35 cellular contexts compared by ENCODE assay signal in genomic region chr12:120869376-120869775, GRCh38.
"Had no signal": no experiment of that assay in that cellular context is flagged by ENCODE, and none has a peak within 500 bp of the region (broad histone marks: within the 10 kb centered on the region; RNA-seq: fewer than 3 reads in every experiment).

No MANE protein-coding gene starts in this region.

- H3K36me3 ChIP-seq: adrenal gland, breast epithelium, colonic mucosa had no signal

- H3K27me3 ChIP-seq: adrenal gland, breast epithelium, colonic mucosa had no signal

- FAIRE-seq: endometrium, endothelial cell of umbilical vein, frontal cortex had no signal

- H3K9me3 Mint-ChIP-seq: activated CD4-positive, alpha-beta memory T cell treated with anti-CD3 and anti-CD28 coated beads, Interleukin-2, amount 10 ng/mL, durations not matched to agents 7 days and 5 days; activated CD4-positive, alpha-beta T cell treated with anti-CD3 and anti-CD28 coated beads, Interleukin-2, amount 10 ng/mL, durations not matched to agents 7 days and 5 days; activated naive CD4-positive, alpha-beta T cell treated with anti-CD3 and anti-CD28 coated beads, Interleukin-2, amount 50 U/mL, for 24 hours; activated naive CD8-positive, alpha-beta T cell treated with anti-CD3 and anti-CD28 coated beads for 36 hours; activated naive CD8-positive, alpha-beta T cell treated with anti-CD3 and anti-CD28 coated beads, Interleukin-2, amount 50 U/mL, for 24 hours; activated T-cell treated with anti-CD3 and anti-CD28 coated beads, Interleukin-2, amount 50 U/mL, for 24 hours; activated T-cell treated with anti-CD3 and anti-CD28 coated beads, Interleukin-2, amount 50 U/mL, for 72 hours; activated T-helper 17 cell treated with anti-CD3 and anti-CD28 coated beads, Interleukin-2, amount 50 U/mL, for 72 hours; brain; central memory CD8-positive, alpha-beta T cell; T-helper 2 cell treated with Interferon-gamma antibody and Interleukin-4, amounts not matched to agents 5 μg/mL and 100 μg/mL, for 36 hours had no signal

- H3K4me3 ChIP-seq: adrenal gland, breast epithelium, colonic mucosa had no signal

- H3K27ac ChIP-seq: adrenal gland, breast epithelium, colonic mucosa, WERI-Rb-1 had no signal

- H3K9me3 ChIP-seq: adrenal gland, breast epithelium, colonic mucosa had no signal

- H3K27ac Mint-ChIP-seq: activated CD4-positive, alpha-beta memory T cell treated with anti-CD3 and anti-CD28 coated beads, Interleukin-2, amount 10 ng/mL, durations not matched to agents 7 days and 5 days; activated CD4-positive, alpha-beta T cell treated with anti-CD3 and anti-CD28 coated beads, Interleukin-2, amount 10 ng/mL, durations not matched to agents 7 days and 5 days; activated naive CD4-positive, alpha-beta T cell treated with anti-CD3 and anti-CD28 coated beads, Interleukin-2, amount 50 U/mL, for 24 hours; activated naive CD8-positive, alpha-beta T cell treated with anti-CD3 and anti-CD28 coated beads for 36 hours; activated naive CD8-positive, alpha-beta T cell treated with anti-CD3 and anti-CD28 coated beads, Interleukin-2, amount 50 U/mL, for 24 hours; activated T-cell treated with anti-CD3 and anti-CD28 coated beads, Interleukin-2, amount 50 U/mL, for 24 hours; activated T-helper 17 cell treated with anti-CD3 and anti-CD28 coated beads, Interleukin-2, amount 50 U/mL, for 72 hours; brain; T-helper 2 cell treated with Interferon-gamma antibody and Interleukin-4, amounts not matched to agents 5 μg/mL and 100 μg/mL, for 36 hours had no signal

- DNase-seq: activated CD4-positive, alpha-beta memory T cell treated with anti-CD3 and anti-CD28 coated beads, Interleukin-2, amount 10 ng/mL, durations not matched to agents 7 days and 5 days; activated CD4-positive, alpha-beta T cell treated with anti-CD3 and anti-CD28 coated beads for 1 hour; activated CD4-positive, alpha-beta T cell treated with anti-CD3 and anti-CD28 coated beads for 4 hours; activated CD4-positive, alpha-beta T cell treated with anti-CD3 and anti-CD28 coated beads, Interleukin-2, amount 10 ng/mL, durations not matched to agents 7 days and 5 days; activated CD4-positive, alpha-beta T cell treated with anti-CD3 and anti-CD28 coated beads, Interleukin-2, amount 50 U/mL, for 4 hours; activated CD4-positive, CD25-positive, alpha-beta regulatory T cell; activated CD8-positive, alpha-beta memory T cell treated with anti-CD3 and anti-CD28 coated beads, Interleukin-2, amount 50 U/mL, for 48 hours; activated effector memory CD4-positive, alpha-beta T cell treated with Interleukin-2 at 50 U/mL for 16 hours; activated gamma-delta T cell treated with Interleukin-2 at 50 U/mL for 16 hours; activated naive CD4-positive, alpha-beta T cell treated with Interleukin-2 at 50 U/mL for 16 hours; activated naive CD8-positive, alpha-beta T cell treated with anti-CD3 and anti-CD28 coated beads for 36 hours; activated naive CD8-positive, alpha-beta T cell treated with anti-CD3 and anti-CD28 coated beads, Interleukin-2, amount 50 U/mL, for 24 hours; activated T-cell treated with anti-CD3 and anti-CD28 coated beads for 4 hours; activated T-cell treated with anti-CD3 and anti-CD28 coated beads, Interleukin-2, amount 50 U/mL, for 24 hours; activated T-cell treated with anti-CD3 and anti-CD28 coated beads, Interleukin-2, amount 50 U/mL, for 72 hours; adrenal gland; amygdala; aorta; colonic mucosa; effector CD8-positive, alpha-beta T cell; foreskin fibroblast; head of caudate nucleus; T-helper 1 cell; T-helper 17 cell; T1000; WERI-Rb-1 had no signal

- H3K4me3 Mint-ChIP-seq: activated CD4-positive, alpha-beta memory T cell treated with anti-CD3 and anti-CD28 coated beads, Interleukin-2, amount 10 ng/mL, durations not matched to agents 7 days and 5 days; activated CD4-positive, alpha-beta T cell treated with anti-CD3 and anti-CD28 coated beads, Interleukin-2, amount 10 ng/mL, durations not matched to agents 7 days and 5 days; activated naive CD4-positive, alpha-beta T cell treated with anti-CD3 and anti-CD28 coated beads, Interleukin-2, amount 50 U/mL, for 24 hours; activated naive CD8-positive, alpha-beta T cell treated with anti-CD3 and anti-CD28 coated beads for 36 hours; activated naive CD8-positive, alpha-beta T cell treated with anti-CD3 and anti-CD28 coated beads, Interleukin-2, amount 50 U/mL, for 24 hours; activated T-cell treated with anti-CD3 and anti-CD28 coated beads, Interleukin-2, amount 50 U/mL, for 24 hours; activated T-cell treated with anti-CD3 and anti-CD28 coated beads, Interleukin-2, amount 50 U/mL, for 72 hours; activated T-helper 17 cell treated with anti-CD3 and anti-CD28 coated beads, Interleukin-2, amount 50 U/mL, for 72 hours; brain; central memory CD8-positive, alpha-beta T cell; T-helper 17 cell; T-helper 2 cell treated with Interferon-gamma antibody and Interleukin-4, amounts not matched to agents 5 μg/mL and 100 μg/mL, for 36 hours had no signal

- H3K4me1 ChIP-seq: breast epithelium, colonic mucosa had no signal

- H3K27me3 Mint-ChIP-seq: activated CD4-positive, alpha-beta memory T cell treated with anti-CD3 and anti-CD28 coated beads, Interleukin-2, amount 10 ng/mL, durations not matched to agents 7 days and 5 days; activated CD4-positive, alpha-beta T cell treated with anti-CD3 and anti-CD28 coated beads, Interleukin-2, amount 10 ng/mL, durations not matched to agents 7 days and 5 days; activated naive CD4-positive, alpha-beta T cell treated with anti-CD3 and anti-CD28 coated beads, Interleukin-2, amount 50 U/mL, for 24 hours; activated naive CD8-positive, alpha-beta T cell treated with anti-CD3 and anti-CD28 coated beads for 36 hours; activated naive CD8-positive, alpha-beta T cell treated with anti-CD3 and anti-CD28 coated beads, Interleukin-2, amount 50 U/mL, for 24 hours; activated T-cell treated with anti-CD3 and anti-CD28 coated beads, Interleukin-2, amount 50 U/mL, for 24 hours; activated T-helper 17 cell treated with anti-CD3 and anti-CD28 coated beads, Interleukin-2, amount 50 U/mL, for 72 hours; brain; central memory CD8-positive, alpha-beta T cell; T-helper 17 cell had no signal
